8 cellular contexts compared by ENCODE assay signal in the genomic region with DNA sequence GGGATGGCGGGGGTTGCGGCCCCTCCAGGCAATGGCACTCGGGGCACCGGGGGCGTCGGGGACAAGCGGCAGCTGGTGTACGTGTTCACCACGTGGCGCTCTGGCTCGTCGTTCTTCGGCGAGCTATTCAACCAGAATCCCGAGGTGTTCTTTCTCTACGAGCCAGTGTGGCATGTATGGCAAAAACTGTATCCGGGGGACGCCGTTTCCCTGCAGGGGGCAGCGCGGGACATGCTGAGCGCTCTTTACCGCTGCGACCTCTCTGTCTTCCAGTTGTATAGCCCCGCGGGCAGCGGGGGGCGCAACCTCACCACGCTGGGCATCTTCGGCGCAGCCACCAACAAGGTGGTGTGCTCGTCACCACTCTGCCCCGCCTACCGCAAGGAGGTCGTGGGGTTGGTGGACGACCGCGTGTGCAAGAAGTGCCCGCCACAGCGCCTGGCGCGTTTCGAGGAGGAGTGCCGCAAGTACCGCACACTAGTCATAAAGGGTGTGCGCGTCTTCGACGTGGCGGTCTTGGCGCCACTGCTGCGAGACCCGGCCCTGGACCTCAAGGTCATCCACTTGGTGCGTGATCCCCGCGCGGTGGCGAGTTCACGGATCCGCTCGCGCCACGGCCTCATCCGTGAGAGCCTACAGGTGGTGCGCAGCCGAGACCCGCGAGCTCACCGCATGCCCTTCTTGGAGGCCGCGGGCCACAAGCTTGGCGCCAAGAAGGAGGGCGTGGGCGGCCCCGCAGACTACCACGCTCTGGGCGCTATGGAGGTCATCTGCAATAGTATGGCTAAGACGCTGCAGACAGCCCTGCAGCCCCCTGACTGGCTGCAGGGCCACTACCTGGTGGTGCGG. TPM values are rescaled to one million over a fixed set of nuclear protein-coding genes. Genes with fewer than 3 reads are reported as not detected.
DNase-seq lines count a peak whose midpoint lies in the region; ATAC-seq and TF ChIP-seq lines count a peak whose summit lies in the region.

No MANE protein-coding gene starts in this region.

- H3K9me3 ChIP-seq in A673 (ENCODE audit: low read depth, low read length, poor library complexity, severe bottlenecking) (no peaks in the 10 kb centered on the region), Karpas-422 (ENCODE audit: low read length) (no peaks in the 10 kb centered on the region), neuronal stem cell (replicated peaks in 1 of 2; ENCODE audit: control insufficient read depth in 2 of 2, insufficient read depth in 1 of 2, low read depth in 1 of 2, low read length in 2 of 2) (peaks cover 6 to 12% of the 10 kb centered on the region in 2 donors), thoracic aorta (no peaks in the 10 kb centered on the region)

- peaks cover 30% of the 10 kb centered on the region; the same call in 1 of the 2 replicates for H4K20me1 ChIP-seq in Karpas-422 (ENCODE audit: insufficient read depth, low read depth, low read length)

- ATAC-seq in GM18873 (IDR thresholded peaks at IDR 0.05; ENCODE audit: low FRiP score, unreplicated experiment) (peak; percentile 7), thoracic aorta (ENCODE audit: insufficient number of reproducible peaks, low FRiP score, low read depth) (no peak)

- peaks cover 7% of the 10 kb centered on the region for H3K4me1 ChIP-seq in A673 (ENCODE audit: insufficient read depth, low read length, poor library complexity, severe bottlenecking)
- H3K4me1 ChIP-seq in Karpas-422 (ENCODE audit: low read length), result peaks cover 62% of the 10 kb centered on the region
- H3K4me1 ChIP-seq in neuronal stem cell (ENCODE audit: control insufficient read depth in 2 of 2, insufficient read depth in 1 of 2, low read depth in 1 of 2, low read length in 2 of 2), result peaks cover 7 to 24% of the 10 kb centered on the region in 2 donors
- peaks cover 0 to 11% of the 10 kb centered on the region in 2 donors for H3K4me1 ChIP-seq in thoracic aorta (ENCODE audit: control insufficient read depth in 1 of 2, low read depth in 2 of 2)

- no peak overlapping the region for H2BK5ac ChIP-seq in neuronal stem cell (ENCODE audit: low read length)

- H3K4me2 ChIP-seq in Karpas-422 (ENCODE audit: low read depth, low read length, poor library complexity, severe bottlenecking), result peak overlapping the region; percentile 96
- H3K4me2 ChIP-seq in neuronal stem cell (ENCODE audit: insufficient read depth, low read length, poor library complexity, severe bottlenecking), result peak overlapping the region; percentile 92

- H3K36me3 ChIP-seq in A673 (ENCODE audit: insufficient read depth, low read length, poor library complexity, severe bottlenecking), result no peaks in the 10 kb centered on the region
- H3K36me3 ChIP-seq in Karpas-422 (ENCODE audit: insufficient read depth, low read length), result peaks cover 11% of the 10 kb centered on the region
- peaks cover 5 to 21% of the 10 kb centered on the region in 2 donors for H3K36me3 ChIP-seq in neuronal stem cell (replicated peaks in 1 of 2; ENCODE audit: control insufficient read depth in 2 of 2, insufficient read depth in 2 of 2, low read length in 2 of 2)
- H3K36me3 ChIP-seq in thoracic aorta, result no peaks in the 10 kb centered on the region

- peaks cover 3% of the 10 kb centered on the region; the same call in 1 of the 2 replicates for H3K79me2 ChIP-seq in Karpas-422 (ENCODE audit: low read length)

- H3K23ac ChIP-seq in neuronal stem cell (ENCODE audit: low read depth, low read length, poor library complexity), result peak overlapping the region; percentile 83

- no TSS peak for BruUV-seq in A673 (replicated peaks; lab: Mats Ljungman, UMichigan)

- H3K14ac ChIP-seq in neuronal stem cell (ENCODE audit: low read length), result peak overlapping the region; percentile 94

- peak overlapping the region; percentile 58 for H3K4me3 ChIP-seq in A673 (ENCODE audit: low read depth, low read length, poor library complexity, severe bottlenecking)
- peak overlapping the region; percentile 93 for H3K4me3 ChIP-seq in Karpas-422 (ENCODE audit: low read length)
- H3K4me3 ChIP-seq in neuronal stem cell (ENCODE audit: low read length in 2 of 2), result peak overlapping the region; percentile 85 to 91
- peak overlapping the region; percentile 87 for H3K4me3 ChIP-seq in thoracic aorta

- no peaks in the 10 kb centered on the region for H3K9me2 ChIP-seq in Karpas-422 (replicated peaks; ENCODE audit: insufficient read depth, low read length)

- TF ChIP-seq CTCF in A673 (conservative IDR thresholded peaks at IDR 0.05; ENCODE audit: low read depth, low read length), result peak; percentile 67
- TF ChIP-seq CTCF in thoracic aorta (IDR thresholded peaks at IDR 0.05), result no peak

- WGBS in neuronal stem cell (ENCODE audit: extremely low coverage in 2 of 2, insufficient read length in 2 of 2, insufficient replicate concordance in 1 of 2), 2 donors, result no CpG with 5 or more reads among the region's 79 CpGs

- no peak overlapping the region for H2AFZ ChIP-seq in Karpas-422 (ENCODE audit: low read length)
- no peak overlapping the region for H2AFZ ChIP-seq in neuronal stem cell (ENCODE audit: low read length)

- H2BK120ac ChIP-seq in neuronal stem cell (ENCODE audit: low read depth, low read length), result no peak overlapping the region

- POLR2A ChIA-PET in A673 (lab: Charles Lee; ENCODE audit: low non-redundant PET), result no interaction called here

- H3K27ac ChIP-seq in A673 (ENCODE audit: low read depth, low read length, poor library complexity, severe bottlenecking) (no peak overlapping the region), Karpas-422 (ENCODE audit: low read length) (0 out of 2 replicates have a peak overlapping the region, but pooled peaks have one; percentile 23), neuronal stem cell (replicated peaks; ENCODE audit: low read length) (no peak overlapping the region), thoracic aorta (no peak overlapping the region)

- no peak overlapping the region for H4K8ac ChIP-seq in neuronal stem cell (ENCODE audit: low read depth, low read length)

- CTCF ChIA-PET in A673 (lab: Charles Lee), result interaction anchor here (2.0 kb wide), 1 partner anchor 523 kb away, joined by 7 read pairs; no protein-coding TSS in a partner anchor

- H2BK12ac ChIP-seq in neuronal stem cell (ENCODE audit: low read length), result peak overlapping the region; percentile 80

- intact Hi-C loops in A673 (cut with micrococcal nuclease; ENCODE audit: unreplicated experiment), result loop anchor here (1.0 to 10.0 kb wide), 3 partner anchors 206 to 553 kb away; no protein-coding TSS in a partner anchor

- H3K9ac ChIP-seq in Karpas-422 (ENCODE audit: low read length) (peak overlapping the region; percentile 88), neuronal stem cell (ENCODE audit: low read depth, low read length, poor library complexity) (peak overlapping the region; percentile 54)

- H3K18ac ChIP-seq in neuronal stem cell (ENCODE audit: low read length), result peak overlapping the region; percentile 91

- peak overlapping the region; percentile 54 for H2BK15ac ChIP-seq in neuronal stem cell (ENCODE audit: low read length)

- peak; percentile 72 for DNase-seq in A673 (ENCODE audit: low spot score)
- peak; percentile 86 for DNase-seq in Karpas-422
- DNase-seq in activated T-cell treated with anti-CD3 and anti-CD28 coated beads, Interleukin-2, amount 50 U/mL, for 1 hour, result peak; percentile 73
- DNase-seq in fibroblast of peridontal ligament (ENCODE audit: extremely low read depth), result peak; percentile 64
- peak; percentile 26 for DNase-seq in neuronal stem cell (ENCODE audit: low spot score)
- DNase-seq in thoracic aorta (ENCODE audit: low spot score), result no peak
- DNase-seq in GDM1 (lab: John Stamatoyannopoulos, UW), result no peak

- peak overlapping the region; percentile 85 for H2AK5ac ChIP-seq in neuronal stem cell (ENCODE audit: low read depth, low read length)

- peaks cover 3% of the 10 kb centered on the region for H3K79me1 ChIP-seq in neuronal stem cell (ENCODE audit: low read depth, low read length)

- H3K4ac ChIP-seq in neuronal stem cell (ENCODE audit: low read length), result peak overlapping the region; percentile 79

- H3K27me3 ChIP-seq in A673 (replicated peaks; ENCODE audit: insufficient read depth, low read depth, low read length, poor library complexity), result peaks cover 33% of the 10 kb centered on the region
- H3K27me3 ChIP-seq in Karpas-422 (ENCODE audit: low read length), result no peaks in the 10 kb centered on the region
- H3K27me3 ChIP-seq in neuronal stem cell (ENCODE audit: control insufficient read depth in 3 of 3, insufficient read depth in 3 of 3, low read depth in 1 of 3, low read length in 3 of 3), result peaks cover 0 to 10% (median 8%) of the 10 kb centered on the region in 3 experiments
- no peaks in the 10 kb centered on the region for H3K27me3 ChIP-seq in thoracic aorta (replicated peaks; ENCODE audit: insufficient read depth)

- no peak overlapping the region for H4K91ac ChIP-seq in neuronal stem cell (ENCODE audit: low read depth, low read length, poor library complexity)

RNA-seq across cellular contexts. Expression of gene CHST2, which starts 1.9 kb away (rescaled TPM):
- total RNA-seq in A673 (2021), result 0.64 and 0.66 TPM in 2 replicates
- 14.3 and 23.8 TPM in 2 replicates for total RNA-seq in Karpas-422 (2014; rRNA removed; shearing (Covaris generic); ENCODE audit: low replicate concordance)
- polyA plus RNA-seq in neuronal stem cell (2013, experiment 1 of 2), result 3.6 TPM
- 3.5 TPM for polyA plus RNA-seq in neuronal stem cell (2013, experiment 2 of 2)
- total RNA-seq in thoracic aorta, result 10 to 100 TPM in 1 of 2 donors, 1 to 10 TPM in 1; 3.5 to 11.3 TPM

Comparison
In these comparisons a context has a peak if more than half of its experiments do, and no peak if none do; other contexts are left out.
1. DNase-seq: peak in A673 (single experiment), Karpas-422 (single experiment), activated T-cell treated with anti-CD3 and anti-CD28 coated beads, Interleukin-2, amount 50 U/mL, for 1 hour (single experiment), fibroblast of peridontal ligament (single experiment) and neuronal stem cell (single experiment); none in thoracic aorta (single experiment) and GDM1 (single experiment).
2. Peak in every context shown above with its lines, with median percentiles within 50 percentile points of each other: H3K4me3 ChIP-seq.